1 cellular context compared by ENCODE assay signal in genomic region chr16:48452991-48453760, GRCh38.
TF ChIP-seq lines count a peak whose summit lies in the region.

No MANE protein-coding gene starts in this region.

TF ChIP-seq in HepG2, 621 proteins besides CTCF, POLR2A, EP300 and RAD21:
- no peak for TF ChIP-seq ZNF142 (CRISPR knock-in tag; IDR thresholded peaks at IDR 0.05)
- TF ChIP-seq KLF9 (CRISPR knock-in tag; IDR thresholded peaks at IDR 0.05; ENCODE audit: low read depth): no peak
- no peak for TF ChIP-seq PRPF4 (IDR thresholded peaks at IDR 0.05; ENCODE audit: low read depth, low read length, poor library complexity, severe bottlenecking)
